22 cellular contexts compared by ENCODE assay signal in the genomic region with DNA sequence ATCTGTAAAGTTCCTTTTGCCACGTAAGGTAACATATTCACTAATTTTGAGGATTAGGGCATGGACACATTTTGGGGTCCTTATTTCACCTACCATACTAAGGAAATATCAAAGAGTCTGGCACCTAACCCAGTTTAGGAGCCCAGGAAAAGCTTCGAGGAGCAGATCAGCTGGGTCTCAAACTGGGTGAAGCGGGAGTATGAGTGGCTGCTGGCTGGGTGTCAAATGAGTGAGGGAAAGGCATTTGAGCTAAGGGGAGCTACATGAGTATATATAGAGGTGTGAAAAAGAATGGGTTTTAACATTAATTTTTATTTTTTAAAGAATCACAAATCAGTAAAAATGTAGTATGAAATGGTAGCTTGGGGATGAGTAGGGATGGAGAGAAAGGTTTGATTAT.
A peak's percentile ranks its signal among the peaks of the same experiment; 100 is the strongest.
DNase-seq lines count a peak whose midpoint lies in the region; ATAC-seq, FAIRE-seq and TF ChIP-seq lines count a peak whose summit lies in the region.
"Had no signal": no experiment of that assay in that cellular context is flagged by ENCODE, and none has a peak within 500 bp of the region (broad histone marks: within the 10 kb centered on the region; RNA-seq: fewer than 3 reads in every experiment).

No MANE protein-coding gene starts in this region.

- no peak for DNase-seq in H54 (ENCODE audit: insufficient read length, low spot score)
- no peak for DNase-seq in SJSA1 (ENCODE audit: low read depth in 1 of 2, low spot score in 2 of 2)
- DNase-seq in mesothelial cell of epicardium (ENCODE audit: low spot score in 2 of 2, unreplicated experiment in 2 of 2) = no peak
- no peak for DNase-seq in type B pancreatic cell (ENCODE audit: extremely low spot score, unreplicated experiment)
- DNase-seq in stimulated activated CD4-positive, alpha-beta T cell treated with anti-CD3 and anti-CD28 coated beads, Interleukin-2, amount 100 ng/mL, for 48 hours = no peak
- no peak for DNase-seq in GM19238 (ENCODE audit: insufficient read length, low spot score)
- DNase-seq: CD4-positive, alpha-beta memory T cell; DMS53; Kasumi-1; MM.1S; NCI-H1105 treated with DMSO at 0.1 percent for 48 hours; NCI-H1694; NCI-H2081 treated with DMSO at 0.1 percent for 48 hours; NCI-H510A; NCI-H748 treated with DMSO at 0.1 percent for 48 hours; NK-92 treated with Interleukin-12 subunit alpha and Interleukin-12 subunit beta, amount 100 ng/mL, for 24 hours; RPMI8226; SIG-M5 had no signal

- FAIRE-seq in H54 (lab: Jason Lieb, UNC) = peak; percentile 11
- FAIRE-seq: GM12892, GM18507 had no signal

- H3K4me3 Mint-ChIP-seq in mesothelial cell of epicardium (no peak overlapping the region), type B pancreatic cell (no peak overlapping the region)
- H3K4me3 Mint-ChIP-seq: CD4-positive, alpha-beta memory T cell had no signal

- H3K27ac Mint-ChIP-seq in mesothelial cell of epicardium = peak overlapping the region; percentile 95
- peak overlapping the region; percentile 37 for H3K27ac Mint-ChIP-seq in type B pancreatic cell
- H3K27ac Mint-ChIP-seq: CD4-positive, alpha-beta memory T cell had no signal

- ATAC-seq in SK-N-SH treated with all-trans-retinoic acid at 6 μM for 48 hours = no peak

- H3K4me1 Mint-ChIP-seq in mesothelial cell of epicardium = peaks cover 53% of the 10 kb centered on the region
- peaks cover 22% of the 10 kb centered on the region for H3K4me1 Mint-ChIP-seq in type B pancreatic cell (ENCODE audit: unreplicated experiment)

- no peak for TF ChIP-seq CTCF in mesothelial cell of epicardium (IDR thresholded peaks at IDR 0.05; ENCODE audit: unreplicated experiment)
- TF ChIP-seq CTCF in type B pancreatic cell (conservative IDR thresholded peaks at IDR 0.05) = no peak

- no peaks in the 10 kb centered on the region for H3K9me3 ChIP-seq in SJSA1 (replicated peaks)

- peaks cover 4% of the 10 kb centered on the region for H3K9me3 Mint-ChIP-seq in mesothelial cell of epicardium
- H3K9me3 Mint-ChIP-seq in type B pancreatic cell = no peaks in the 10 kb centered on the region

- H3K36me3 ChIP-seq in SJSA1 = 0 out of 2 replicates have a peak, but pooled peaks cover 3% of the 10 kb centered on the region

- H3K27me3 ChIP-seq in SJSA1 (replicated peaks) = no peaks in the 10 kb centered on the region
- H3K27me3 ChIP-seq: BLaER1 had no signal

- H3K4me3 ChIP-seq in SJSA1 = no peak overlapping the region
- H3K4me3 ChIP-seq: BLaER1 had no signal

- peak overlapping the region; percentile 65 for H3K27ac ChIP-seq in SJSA1
- H3K27ac ChIP-seq: BLaER1 had no signal

- no peak for TF ChIP-seq POLR2A in H54 (IDR thresholded peaks at IDR 0.05; ENCODE audit: low read depth, low read length)

- peaks cover 19% of the 10 kb centered on the region for H3K4me1 ChIP-seq in SJSA1 (replicated peaks)
- H3K4me1 ChIP-seq: BLaER1 had no signal

- peaks cover 4% of the 10 kb centered on the region for H3K36me3 Mint-ChIP-seq in mesothelial cell of epicardium
- H3K36me3 Mint-ChIP-seq in type B pancreatic cell = no peaks in the 10 kb centered on the region

- H3K27me3 Mint-ChIP-seq in mesothelial cell of epicardium (ENCODE audit: low read depth) = no peaks in the 10 kb centered on the region
- no peaks in the 10 kb centered on the region for H3K27me3 Mint-ChIP-seq in type B pancreatic cell
- H3K27me3 Mint-ChIP-seq: CD4-positive, alpha-beta memory T cell had no signal

TF ChIP-seq in SK-N-SH treated with all-trans-retinoic acid at 6 μM for 48 hours, 23 proteins besides CTCF, POLR2A, EP300 and RAD21:
- TF ChIP-seq ZC3H10 (CRISPR knock-in tag; IDR thresholded peaks at IDR 0.05) (no peak), SNAI2 (CRISPR knock-in tag; IDR thresholded peaks at IDR 0.05) (no peak), PATZ1 (CRISPR knock-in tag; IDR thresholded peaks at IDR 0.05; ENCODE audit: borderline replicate concordance) (no peak), ISL1 (CRISPR knock-in tag; IDR thresholded peaks at IDR 0.05) (no peak), ZFP30 (CRISPR knock-in tag; IDR thresholded peaks at IDR 0.05) (no peak), ZNF565 (CRISPR knock-in tag; conservative IDR thresholded peaks at IDR 0.05; ENCODE audit: low read depth) (no peak), GLIS3 (CRISPR knock-in tag; IDR thresholded peaks at IDR 0.05) (no peak), ARNTL (CRISPR knock-in tag; IDR thresholded peaks at IDR 0.05; ENCODE audit: borderline replicate concordance, low read depth) (no peak), CREB5 (CRISPR knock-in tag; IDR thresholded peaks at IDR 0.05; ENCODE audit: low read depth) (no peak), ESRRG (CRISPR knock-in tag; IDR thresholded peaks at IDR 0.05) (no peak), ZNF70 (CRISPR knock-in tag; IDR thresholded peaks at IDR 0.05) (no peak), PPARA (CRISPR knock-in tag; IDR thresholded peaks at IDR 0.05; ENCODE audit: borderline replicate concordance) (no peak)
- TF ChIP-seq, protein P1, sequence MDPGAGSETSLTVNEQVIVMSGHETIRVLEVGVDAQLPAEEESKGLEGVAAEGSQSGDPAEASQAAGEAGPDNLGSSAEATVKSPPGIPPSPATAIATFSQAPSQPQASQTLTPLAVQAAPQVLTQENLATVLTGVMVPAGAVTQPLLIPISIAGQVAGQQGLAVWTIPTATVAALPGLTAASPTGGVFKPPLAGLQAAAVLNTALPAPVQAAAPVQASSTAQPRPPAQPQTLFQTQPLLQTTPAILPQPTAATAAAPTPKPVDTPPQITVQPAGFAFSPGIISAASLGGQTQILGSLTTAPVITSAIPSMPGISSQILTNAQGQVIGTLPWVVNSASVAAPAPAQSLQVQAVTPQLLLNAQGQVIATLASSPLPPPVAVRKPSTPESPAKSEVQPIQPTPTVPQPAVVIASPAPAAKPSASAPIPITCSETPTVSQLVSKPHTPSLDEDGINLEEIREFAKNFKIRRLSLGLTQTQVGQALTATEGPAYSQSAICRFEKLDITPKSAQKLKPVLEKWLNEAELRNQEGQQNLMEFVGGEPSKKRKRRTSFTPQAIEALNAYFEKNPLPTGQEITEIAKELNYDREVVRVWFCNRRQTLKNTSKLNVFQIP (CRISPR knock-in tag; IDR thresholded peaks at IDR 0.05; ENCODE audit: borderline replicate concordance, low read depth) = no peak
- TF ChIP-seq, protein P2, sequence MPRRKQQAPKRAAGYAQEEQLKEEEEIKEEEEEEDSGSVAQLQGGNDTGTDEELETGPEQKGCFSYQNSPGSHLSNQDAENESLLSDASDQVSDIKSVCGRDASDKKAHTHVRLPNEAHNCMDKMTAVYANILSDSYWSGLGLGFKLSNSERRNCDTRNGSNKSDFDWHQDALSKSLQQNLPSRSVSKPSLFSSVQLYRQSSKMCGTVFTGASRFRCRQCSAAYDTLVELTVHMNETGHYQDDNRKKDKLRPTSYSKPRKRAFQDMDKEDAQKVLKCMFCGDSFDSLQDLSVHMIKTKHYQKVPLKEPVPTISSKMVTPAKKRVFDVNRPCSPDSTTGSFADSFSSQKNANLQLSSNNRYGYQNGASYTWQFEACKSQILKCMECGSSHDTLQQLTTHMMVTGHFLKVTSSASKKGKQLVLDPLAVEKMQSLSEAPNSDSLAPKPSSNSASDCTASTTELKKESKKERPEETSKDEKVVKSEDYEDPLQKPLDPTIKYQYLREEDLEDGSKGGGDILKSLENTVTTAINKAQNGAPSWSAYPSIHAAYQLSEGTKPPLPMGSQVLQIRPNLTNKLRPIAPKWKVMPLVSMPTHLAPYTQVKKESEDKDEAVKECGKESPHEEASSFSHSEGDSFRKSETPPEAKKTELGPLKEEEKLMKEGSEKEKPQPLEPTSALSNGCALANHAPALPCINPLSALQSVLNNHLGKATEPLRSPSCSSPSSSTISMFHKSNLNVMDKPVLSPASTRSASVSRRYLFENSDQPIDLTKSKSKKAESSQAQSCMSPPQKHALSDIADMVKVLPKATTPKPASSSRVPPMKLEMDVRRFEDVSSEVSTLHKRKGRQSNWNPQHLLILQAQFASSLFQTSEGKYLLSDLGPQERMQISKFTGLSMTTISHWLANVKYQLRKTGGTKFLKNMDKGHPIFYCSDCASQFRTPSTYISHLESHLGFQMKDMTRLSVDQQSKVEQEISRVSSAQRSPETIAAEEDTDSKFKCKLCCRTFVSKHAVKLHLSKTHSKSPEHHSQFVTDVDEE (CRISPR knock-in tag; IDR thresholded peaks at IDR 0.05) = no peak
